ENCODE assay signal across 9 cellular contexts in genomic region chr12:94207467-94208432, GRCh38. TPM values are rescaled to one million over a fixed set of nuclear protein-coding genes. Genes with fewer than 3 reads are reported as not detected.
DNase-seq lines count a peak whose midpoint lies in the region; ATAC-seq and TF ChIP-seq lines count a peak whose summit lies in the region.
"Had no signal": no experiment of that assay in that cellular context is flagged by ENCODE, and none has a peak within 500 bp of the region (broad histone marks: within the 10 kb centered on the region; RNA-seq: fewer than 3 reads in every experiment).

No MANE protein-coding gene starts in this region.

- intact Hi-C loops in heart left ventricle (cut with DNase I), result no loop called here

- DNase-seq in activated T-cell treated with anti-CD3 and anti-CD28 coated beads for 24 hours (ENCODE audit: low read depth) (peak; percentile 29), heart left ventricle (no peak), Kasumi-1 (lab: John Stamatoyannopoulos, UW) (no peak), HuH-7 (ENCODE audit: low spot score) (no peak)
- no peak for DNase-seq in activated T-cell treated with anti-CD3 and anti-CD28 coated beads, Interleukin-2, amount 50 U/mL, for 1 hour
- DNase-seq in activated CD4-positive, alpha-beta T cell treated with anti-CD3 and anti-CD28 coated beads, Interleukin-2, amount 50 U/mL, for 24 hours (ENCODE audit: low read depth in 1 of 2, low spot score in 1 of 2), result peak; percentile 4 to 41
- DNase-seq in stimulated activated CD4-positive, alpha-beta T cell treated with anti-CD3 and anti-CD28 coated beads, TNF-alpha, amount 100 ng/mL, for 48 hours (ENCODE audit: low read depth in 3 of 3), result peak in 2 of 3 donors; percentile 25 to 36

- ATAC-seq in HG03175 (IDR thresholded peaks at IDR 0.05; ENCODE audit: unreplicated experiment) (peak; percentile 86), heart left ventricle (peak; percentile 36 to 71 (median 69))
- ATAC-seq: A549 had no signal

- peak overlapping the region in 8 of 12 donors; percentile 3 to 38 (median 20) for H3K4me3 ChIP-seq in heart left ventricle
- H3K4me3 ChIP-seq: A549 had no signal

- TF ChIP-seq CTCF in heart left ventricle (IDR thresholded peaks at IDR 0.05), result no peak

- H3K36me3 ChIP-seq in heart left ventricle, result peaks cover 0 to 10% (median 0%) of the 10 kb centered on the region in 9 donors

- peak overlapping the region; percentile 16 to 88 (median 46) for H3K27ac ChIP-seq in heart left ventricle
- H3K27ac ChIP-seq: A549 had no signal

- H3K27me3 ChIP-seq in heart left ventricle, result no peaks in the 10 kb centered on the region

- no peak for TF ChIP-seq POLR2A in heart left ventricle (IDR thresholded peaks at IDR 0.05)

- no peaks in the 10 kb centered on the region for H3K9me3 ChIP-seq in heart left ventricle
- H3K9me3 ChIP-seq: A549 had no signal

- 42 to 50% (median 43%) methylated on average over 12 of the region's 12 CpGs for WGBS in heart left ventricle, 4 donors

- H3K4me1 ChIP-seq in heart left ventricle, result peaks cover 0 to 53% (median 12%) of the 10 kb centered on the region in 12 donors
- H3K4me1 ChIP-seq: A549 had no signal

RNA-seq across cellular contexts. Expression of gene PLXNC1, which starts 59.4 kb away (rescaled TPM):
- total RNA-seq in heart left ventricle, result 10 to 100 TPM in 1 of 9 donors, 1 to 10 TPM in 8; 1.8 to 18.4 (median 3.1) TPM
- polyA plus RNA-seq in heart left ventricle, result 1 to 10 TPM in 1 of 2 donors, under 1 TPM in 1; 0.84 to 1.1 TPM

Comparison
In these comparisons a context has a peak if more than half of its experiments do, and no peak if none do; other contexts are left out.
1. DNase-seq: peak in activated T-cell treated with anti-CD3 and anti-CD28 coated beads for 24 hours (single experiment), activated CD4-positive, alpha-beta T cell treated with anti-CD3 and anti-CD28 coated beads, Interleukin-2, amount 50 U/mL, for 24 hours (2 of 2) and stimulated activated CD4-positive, alpha-beta T cell treated with anti-CD3 and anti-CD28 coated beads, TNF-alpha, amount 100 ng/mL, for 48 hours (2 of 3); none in activated T-cell treated with anti-CD3 and anti-CD28 coated beads, Interleukin-2, amount 50 U/mL, for 1 hour (single experiment), heart left ventricle (0 of 5), Kasumi-1 (0 of 2) and HuH-7 (single experiment).